24 cellular contexts compared by ENCODE assay signal in the genomic region with DNA sequence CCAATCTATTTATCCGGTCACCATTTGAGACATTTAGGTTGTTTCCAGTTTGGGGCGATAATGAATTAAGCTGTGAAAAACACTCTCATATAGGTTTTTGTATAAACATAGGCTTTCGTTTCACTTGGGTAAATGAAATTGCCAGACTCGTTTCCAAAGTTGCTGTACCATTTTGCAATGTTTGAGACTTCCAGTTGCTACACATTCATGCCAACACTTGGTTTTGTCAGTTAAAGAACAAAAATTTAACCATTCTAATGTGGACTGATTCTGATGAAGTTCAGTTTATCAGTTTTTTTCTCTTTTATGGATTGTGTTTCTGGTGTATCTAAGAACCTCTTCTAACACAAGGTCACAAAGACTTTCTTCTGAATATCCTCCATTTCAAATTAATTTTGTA. TPM values are rescaled to one million over a fixed set of nuclear protein-coding genes. Genes with fewer than 3 reads are reported as not detected.
A peak's percentile ranks its signal among the peaks of the same experiment; 100 is the strongest.
DNase-seq lines count a peak whose midpoint lies in the region; ATAC-seq, FAIRE-seq and TF ChIP-seq lines count a peak whose summit lies in the region.
"Had no signal": no experiment of that assay in that cellular context is flagged by ENCODE, and none has a peak within 500 bp of the region (broad histone marks: within the 10 kb centered on the region; RNA-seq: fewer than 3 reads in every experiment).

No MANE protein-coding gene starts in this region.

- H3K9me3 ChIP-seq in HepG2 (ENCODE audit: low read length) = no peaks in the 10 kb centered on the region
- H3K9me3 ChIP-seq in right lobe of liver = no peaks in the 10 kb centered on the region
- H3K9me3 ChIP-seq in gastrocnemius medialis = no peaks in the 10 kb centered on the region
- H3K9me3 ChIP-seq: A549; BLaER1 treated with 17β-estradiol and CSF1 and Interleukin-3, amounts not matched to agents 10 nM and 100 nM had no signal

- no peaks in the 10 kb centered on the region for H4K20me1 ChIP-seq in HepG2 (ENCODE audit: insufficient read depth, low read length)

- in situ Hi-C loops in HepG2 (cut with HindIII; ENCODE audit: extremely low pct_ligation_motif_present, low pct_unique_long_range_greater_than_20kb) = no loop called here
- in situ Hi-C loops in gastrocnemius medialis (cut with MboI; ENCODE audit: low sequenced_read_pairs in 4 of 4) = no loop called here

- ATAC-seq in HepG2 (no peak), right lobe of liver (no peak), gastrocnemius medialis (no peak)
- ATAC-seq: A549 had no signal

- H3K27me3 ChIP-seq in HepG2 (ENCODE audit: control insufficient read depth in 1 of 2, insufficient read depth in 2 of 2, low read length in 2 of 2) = no peaks in the 10 kb centered on the region
- no peaks in the 10 kb centered on the region for H3K27me3 ChIP-seq in right lobe of liver
- H3K27me3 ChIP-seq in gastrocnemius medialis = no peaks in the 10 kb centered on the region
- H3K27me3 ChIP-seq: BLaER1 treated with 17β-estradiol and CSF1 and Interleukin-3, amounts not matched to agents 10 nM and 100 nM had no signal

- TF ChIP-seq POLR2A in HepG2 (IDR thresholded peaks at IDR 0.05; ENCODE audit: insufficient read depth in 1 of 2, low read depth in 2 of 2, low read length in 2 of 2) = no peak
- no peak for TF ChIP-seq POLR2A in right lobe of liver (IDR thresholded peaks at IDR 0.05)
- TF ChIP-seq POLR2A in gastrocnemius medialis (IDR thresholded peaks at IDR 0.05) = no peak

- no peak for TF ChIP-seq EP300 in HepG2 (IDR thresholded peaks at IDR 0.05; ENCODE audit: low read depth in 2 of 2, low read length in 2 of 2)
- no peak for TF ChIP-seq EP300 in HepG2 (CRISPR knock-in tag; IDR thresholded peaks at IDR 0.05; ENCODE audit: borderline replicate concordance)

- H3K27ac ChIP-seq in HepG2 (ENCODE audit: extremely low read length, insufficient read depth, low read length) = no peak overlapping the region
- no peak overlapping the region for H3K27ac ChIP-seq in right lobe of liver
- H3K27ac ChIP-seq in cingulate gyrus (ENCODE audit: low read depth, low read length) = peak overlapping the region; percentile 76
- H3K27ac ChIP-seq in gastrocnemius medialis = peak overlapping the region; percentile 86 to 98 (median 93)
- H3K27ac ChIP-seq: A549; BLaER1 treated with 17β-estradiol and CSF1 and Interleukin-3, amounts not matched to agents 10 nM and 100 nM; GM23248; KMS-11; SK-N-MC had no signal

- WGBS in HepG2 (ENCODE audit: low lambda C conversion rate) = 93% methylated on average over 4 of the region's 4 CpGs
- 72% methylated on average over 4 of the region's 4 CpGs for WGBS in right lobe of liver (ENCODE audit: insufficient coverage, low coverage, low lambda C conversion rate, missing lambda C conversion rate)

- no TSS peak for BruUV-seq in HepG2 (replicated peaks; lab: Mats Ljungman, UMichigan)

- H3K36me3 ChIP-seq in HepG2 (replicated peaks in 1 of 2; ENCODE audit: control insufficient read depth in 1 of 2, insufficient read depth in 2 of 2, low read length in 2 of 2) (peaks cover 0 to 10% of the 10 kb centered on the region in 2 experiments; a peak in 2 of 5 replicates), right lobe of liver (peaks cover 0 to 6% (median 1%) of the 10 kb centered on the region in 4 donors), gastrocnemius medialis (no peaks in the 10 kb centered on the region)

- H3K4me1 ChIP-seq in HepG2 (ENCODE audit: insufficient read depth, low read length) = peaks cover 5% of the 10 kb centered on the region
- H3K4me1 ChIP-seq in right lobe of liver = peaks cover 0 to 13% (median 0%) of the 10 kb centered on the region in 4 donors
- H3K4me1 ChIP-seq in gastrocnemius medialis = peaks cover 70 to 78% of the 10 kb centered on the region in 2 donors
- H3K4me1 ChIP-seq: A549 had no signal

- intact Hi-C loops in HepG2 (cut with micrococcal nuclease; ENCODE audit: unreplicated experiment) = no loop called here
- intact Hi-C loops in right lobe of liver (cut with DNase I) = no loop called here
- intact Hi-C loops in gastrocnemius medialis (cut with DNase I; ENCODE audit: low total_unique reads) = no loop called here

- CTCF ChIA-PET in HepG2 (lab: Yijun Ruan, JAX; ENCODE audit: low intra/inter-chr PET ratio, low total read pairs) = no interaction called here

- TF ChIP-seq CTCF in HepG2 (CRISPR knock-in tag; IDR thresholded peaks at IDR 0.05) (no peak), right lobe of liver (IDR thresholded peaks at IDR 0.05) (no peak), gastrocnemius medialis (IDR thresholded peaks at IDR 0.05 in 4 of 5, conservative IDR thresholded peaks at IDR 0.05 in 1 of 5) (no peak)

- no peaks in the 10 kb centered on the region for H3K79me2 ChIP-seq in HepG2 (ENCODE audit: insufficient read depth, low read length)

- H3K4me3 ChIP-seq in HepG2 (replicated peaks in 1 of 3; ENCODE audit: insufficient read depth in 1 of 3, low read depth in 2 of 3, low read length in 3 of 3) (no peak overlapping the region), right lobe of liver (no peak overlapping the region), gastrocnemius medialis (no peak overlapping the region)
- H3K4me3 ChIP-seq: A549; BLaER1 treated with 17β-estradiol and CSF1 and Interleukin-3, amounts not matched to agents 10 nM and 100 nM; GM23248; SK-N-MC had no signal

- H3K4me2 ChIP-seq in HepG2 (ENCODE audit: low read depth, low read length) = no peak overlapping the region
- H3K4me2 ChIP-seq: A549; BLaER1 treated with 17β-estradiol and CSF1 and Interleukin-3, amounts not matched to agents 10 nM and 100 nM; KMS-11 had no signal

- no peak for TF ChIP-seq RAD21 in HepG2 (CRISPR knock-in tag; IDR thresholded peaks at IDR 0.05)

- no peak for DNase-seq in HepG2 (ENCODE audit: low spot score)
- DNase-seq in right lobe of liver = no peak
- DNase-seq in gastrocnemius medialis = no peak
- no peak for DNase-seq in T-helper 2 cell
- no peak for DNase-seq in DMS 273 (lab: John Stamatoyannopoulos, UW; ENCODE audit: unreplicated experiment)
- DNase-seq in SIG-M5 (lab: John Stamatoyannopoulos, UW) = no peak
- DNase-seq: AML-193; CD4-positive, alpha-beta T cell; DMS53; GM23248; H7; MM.1S; NCI-H1694; NCI-H2029 treated with DMSO at 0.1 percent for 48 hours; NCI-H2227 treated with DMSO at 0.1 percent for 48 hours; NCI-H526 treated with DMSO at 0.1 percent for 48 hours; RPMI8226; SHP77 had no signal

- H2AFZ ChIP-seq in HepG2 (ENCODE audit: low read length) = no peak overlapping the region
- H2AFZ ChIP-seq: GM23248 had no signal

- peak; percentile 37 for FAIRE-seq in HepG2 (lab: Jason Lieb, UNC)
- FAIRE-seq: A549, D721Med had no signal

- POLR2A ChIA-PET in HepG2 (lab: Yijun Ruan, JAX) = interaction anchor here (1.4 kb wide), 1 partner anchor 18 kb away, joined by 3 read pairs; no protein-coding TSS in a partner anchor

- no peak overlapping the region for H3K9ac ChIP-seq in HepG2 (ENCODE audit: insufficient read depth, low read depth, low read length)
- H3K9ac ChIP-seq: BLaER1 treated with 17β-estradiol and CSF1 and Interleukin-3, amounts not matched to agents 10 nM and 100 nM; GM23248; KMS-11 had no signal

TF ChIP-seq in HepG2, 621 proteins besides CTCF, POLR2A, EP300 and RAD21:
- TF ChIP-seq ZNF572 (CRISPR knock-in tag; IDR thresholded peaks at IDR 0.05) (no peak), HCFC1 (IDR thresholded peaks at IDR 0.05; ENCODE audit: low read depth, low read length) (no peak), ZNF207 (IDR thresholded peaks at IDR 0.05; ENCODE audit: borderline replicate concordance) (no peak), ZNF7 (CRISPR knock-in tag; IDR thresholded peaks at IDR 0.05) (peak; percentile 93)

RNA-seq across cellular contexts. Expression of gene YPEL2, which starts 52.4 kb away (rescaled TPM):
- total RNA-seq in HepG2 (2016; rRNA removed; fragmentation: Illumina TruSeq; extraction: Trizol) = 7.5 and 8.5 TPM in 2 replicates
- 18.9 and 21.5 TPM in 2 replicates for total RNA-seq in HepG2 (2016; cell fraction: cytosol; rRNA removed; fragmentation: Illumina TruSeq; extraction: Trizol; ENCODE audit: low read depth)
- total RNA-seq in HepG2 (2016; cell fraction: insoluble cytoplasmic fraction; rRNA removed; fragmentation: Illumina TruSeq; extraction: Trizol) = 6.7 and 7.0 TPM in 2 replicates
- 5.7 and 6.1 TPM in 2 replicates for total RNA-seq in HepG2 (2016; cell fraction: membrane; rRNA removed; fragmentation: Illumina TruSeq; extraction: Trizol)
- 9.8 and 11.4 TPM in 2 replicates for total RNA-seq in HepG2 (2016; cell fraction: nucleus; rRNA removed; fragmentation: Illumina TruSeq; extraction: Trizol)
- 18.2 and 21.1 TPM in 2 replicates for polyA plus RNA-seq in HepG2 (2011; rRNA removed)
- 8.0 and 10.6 TPM in 2 replicates for polyA plus RNA-seq in HepG2 (2011; cell fraction: cytosol; rRNA removed)
- 16.3 and 20.7 TPM in 2 replicates for polyA plus RNA-seq in HepG2 (2011; cell fraction: nucleus; rRNA removed)
- polyA plus RNA-seq in HepG2 (2012) = 11.0 TPM in 2 replicates
- 0.68 and 0.79 TPM in 2 replicates for polyA plus RNA-seq in HepG2 (2016; cell fraction: cytosol; fragmentation: Illumina TruSeq; extraction: Trizol; ENCODE audit: low read depth)
- 5.2 and 5.6 TPM in 2 replicates for polyA plus RNA-seq in HepG2 (2016; cell fraction: insoluble cytoplasmic fraction; fragmentation: Illumina TruSeq; extraction: Trizol; ENCODE audit: low read depth)
- polyA plus RNA-seq in HepG2 (2016; cell fraction: membrane; fragmentation: Illumina TruSeq; extraction: Trizol; ENCODE audit: low read depth) = 2.3 and 2.4 TPM in 2 replicates
- 12.0 and 12.1 TPM in 2 replicates for polyA plus RNA-seq in HepG2 (2016; cell fraction: nucleus; fragmentation: Illumina TruSeq; extraction: Trizol; ENCODE audit: insufficient read depth, low read depth)
- polyA minus RNA-seq in HepG2 (2011; rRNA and poly(A)+ RNA removed; ENCODE audit: low replicate concordance) = 10.4 and 56.0 TPM in 2 replicates
- 12.7 and 15.6 TPM in 2 replicates for polyA minus RNA-seq in HepG2 (2011; cell fraction: cytosol; rRNA and poly(A)+ RNA removed)
- 18.7 and 25.6 TPM in 2 replicates for polyA minus RNA-seq in HepG2 (2011; cell fraction: nucleus; rRNA and poly(A)+ RNA removed)
- 10 to 100 TPM in 4 of 6 experiments, 1 to 10 TPM in 2; 9.2 to 23.3 (median 15.2) TPM for total RNA-seq in right lobe of liver
- total RNA-seq in gastrocnemius medialis = 10 to 100 TPM; 18.9 to 27.4 (median 22.2) TPM

Comparison
In these comparisons a context has a peak if more than half of its experiments do, and no peak if none do; other contexts are left out.
1. H3K27ac ChIP-seq: peak in cingulate gyrus (single experiment) and gastrocnemius medialis (4 of 4); none in HepG2 (single experiment) and right lobe of liver (0 of 3).